22 cellular contexts compared by ENCODE assay signal in the genomic region with DNA sequence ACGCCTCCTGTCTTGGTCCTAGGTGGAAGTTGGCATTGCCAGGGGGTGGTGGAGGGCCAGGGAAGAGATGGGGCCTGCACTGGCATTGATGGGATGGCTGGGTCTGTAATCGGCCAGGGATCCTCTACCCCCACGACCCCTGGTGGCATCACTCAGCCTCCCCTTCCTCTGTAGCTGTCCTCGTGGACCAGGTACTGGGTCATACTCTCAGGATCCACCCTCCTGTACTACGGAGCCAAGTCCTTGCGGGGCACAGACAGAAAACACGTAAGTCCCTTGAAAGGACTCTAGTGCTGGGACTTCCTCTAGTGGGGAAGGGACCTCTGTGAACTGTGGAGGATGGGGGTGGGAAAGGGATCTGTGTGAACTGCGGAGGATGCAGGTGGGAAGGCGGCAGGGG.
"Had no signal": no experiment of that assay in that cellular context is flagged by ENCODE, and none has a peak within 500 bp of the region (broad histone marks: within the 10 kb centered on the region; RNA-seq: fewer than 3 reads in every experiment).

No MANE protein-coding gene starts in this region.

- H3K27me3 ChIP-seq: SJSA1 had no signal

- H3K4me3 Mint-ChIP-seq: IgD-negative memory B cell had no signal

- H3K9me3 ChIP-seq: SJSA1 had no signal

- DNase-seq: Kasumi-1, MM.1S, NCI-H1092 treated with DMSO at 0.1 percent for 48 hours, NCI-H1436, NCI-H187, NCI-H2029, NCI-H2081 treated with DMSO at 0.1 percent for 48 hours, NCI-H2171, NCI-H226, NCI-H446, NCI-H510A, NCI-H524 treated with DMSO at 0.1 percent for 48 hours, NCI-H69, NCI-H774, Right ventricle myocardium superior, RPMI8226, SIG-M5 had no signal

- H3K27me3 Mint-ChIP-seq: IgD-negative memory B cell had no signal

- H3K27ac Mint-ChIP-seq: IgD-negative memory B cell had no signal

- H3K27ac ChIP-seq: KMS-11, SJSA1, SK-N-MC had no signal

- H3K9me3 Mint-ChIP-seq: IgD-negative memory B cell had no signal

- H3K36me3 ChIP-seq: SJSA1 had no signal

- H3K4me1 ChIP-seq: SJSA1 had no signal

- H3K4me3 ChIP-seq: K562, SJSA1, SK-N-MC had no signal

- ATAC-seq: K562 had no signal

- H3K36me3 Mint-ChIP-seq: IgD-negative memory B cell had no signal
